ENCODE assay signal across 3 cellular contexts in genomic region chr6:43652822-43653221, GRCh38. TPM values are rescaled to one million over a fixed set of nuclear protein-coding genes. Genes with fewer than 3 reads are reported as not detected.
"Had no signal": no experiment of that assay in that cellular context is flagged by ENCODE, and none has a peak within 500 bp of the region (broad histone marks: within the 10 kb centered on the region; RNA-seq: fewer than 3 reads in every experiment).

No MANE protein-coding gene starts in this region.

RNA-seq across cellular contexts. Expression of gene RSPH9, which starts 8.0 kb away (rescaled TPM):
- total RNA-seq: naive thymus-derived CD8-positive, alpha-beta T cell; natural killer cell treated with Interleukin-12 subunit alpha and Interleukin-12 subunit beta and Interleukin-15 and Interleukin-18, amount 100 ng/mL, for 72 hours; right lobe of liver had no signal
